ENCODE assay signal across 31 cellular contexts in the genomic region with DNA sequence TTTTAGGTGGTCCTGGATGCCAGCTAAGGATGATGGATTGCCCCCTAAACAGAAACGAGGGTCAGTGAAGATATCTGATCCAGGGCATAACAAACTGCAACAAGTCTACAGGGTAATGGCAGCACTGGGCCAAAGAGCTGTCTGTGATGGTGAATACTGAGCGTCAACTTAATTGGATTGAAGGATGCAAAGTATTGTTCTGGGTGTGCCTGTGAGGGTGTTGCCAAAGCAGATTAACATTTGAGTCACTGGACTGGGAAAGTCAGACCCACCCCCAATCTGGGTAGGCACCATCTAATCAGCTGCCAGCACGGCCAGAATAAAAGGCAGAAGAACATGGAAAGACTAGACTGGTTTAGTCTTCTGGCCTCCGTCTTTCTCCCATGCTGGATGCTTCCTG.
"Had no signal": no experiment of that assay in that cellular context is flagged by ENCODE, and none has a peak within 500 bp of the region (broad histone marks: within the 10 kb centered on the region; RNA-seq: fewer than 3 reads in every experiment).

No MANE protein-coding gene starts in this region.

- H3K4me1 ChIP-seq: foreskin keratinocyte, gastroesophageal sphincter, heart left ventricle, psoas muscle, right lobe of liver, transverse colon, upper lobe of right lung, uterus had no signal

- H3K4me1 Mint-ChIP-seq: nephron had no signal

- H3K4me3 Mint-ChIP-seq: mesothelial cell of epicardium; naive B cell; nephron; stimulated activated naive CD8-positive, alpha-beta T cell treated with anti-CD3 and anti-CD28 coated beads, Interleukin-15, amount 100 ng/mL, for 72 hours had no signal

- H3K27me3 ChIP-seq: esophagus squamous epithelium, foreskin keratinocyte, heart left ventricle, hepatocyte, ovary, right lobe of liver, suprapubic skin, transverse colon, uterus had no signal

- H3K4me2 ChIP-seq: hepatocyte had no signal

- H3K9me3 ChIP-seq: esophagus squamous epithelium, gastroesophageal sphincter, mucosa of descending colon, ovary, psoas muscle, right lobe of liver, suprapubic skin, transverse colon, upper lobe of right lung, uterus had no signal

- H3K36me3 Mint-ChIP-seq: mesothelial cell of epicardium, naive B cell had no signal

- FAIRE-seq: colon, kidney, small intestine had no signal

- ATAC-seq: foreskin keratinocyte; gastroesophageal sphincter; heart left ventricle; left lobe of liver; mucosa of descending colon; psoas muscle; right lobe of liver; stimulated activated naive CD8-positive, alpha-beta T cell treated with anti-CD3 and anti-CD28 coated beads, Interleukin-15, amount 100 ng/mL, for 72 hours; upper lobe of right lung had no signal

- H2AFZ ChIP-seq: hepatocyte had no signal

- H3K27ac ChIP-seq: dorsolateral prefrontal cortex, epithelial cell of prostate, foreskin keratinocyte, gastroesophageal sphincter, heart left ventricle, hepatocyte, ovary, psoas muscle, right lobe of liver, suprapubic skin, transverse colon, upper lobe of right lung, uterus had no signal

- H3K4me3 ChIP-seq: dorsolateral prefrontal cortex, esophagus squamous epithelium, gastroesophageal sphincter, heart left ventricle, hepatocyte, mucosa of descending colon, ovary, psoas muscle, right lobe of liver, suprapubic skin, transverse colon, upper lobe of right lung, uterus had no signal

- DNase-seq: dorsolateral prefrontal cortex; effector CD4-positive, alpha-beta T cell; esophagus squamous epithelium; foreskin keratinocyte; heart left ventricle; kidney; mesenchymal stem cell; mucosa of descending colon; naive B cell; occipital lobe; ovary; posterior cingulate gyrus; psoas muscle; right lobe of liver; small intestine; stimulated activated CD4-positive, alpha-beta T cell treated with anti-CD3 and anti-CD28 coated beads, Interleukin-1b, Interleukin-23, amount 100 ng/mL, for 48 hours; stimulated activated CD4-positive, alpha-beta T cell treated with anti-CD3 and anti-CD28 coated beads, Interleukin-4, amount 100 ng/mL, for 1 hour; stimulated activated CD8-positive, alpha-beta memory T cell treated with anti-CD3 and anti-CD28 coated beads, Interleukin-4, amount 100 ng/mL, for 48 hours; stimulated activated naive CD4-positive, alpha-beta T cell; stimulated activated naive CD8-positive, alpha-beta T cell treated with anti-CD3 and anti-CD28 coated beads, Interleukin-15, amount 100 ng/mL, for 72 hours; transverse colon; upper lobe of right lung; uterus had no signal

- H3K27ac Mint-ChIP-seq: mesothelial cell of epicardium; nephron; stimulated activated naive CD8-positive, alpha-beta T cell treated with anti-CD3 and anti-CD28 coated beads, Interleukin-15, amount 100 ng/mL, for 72 hours had no signal

- H3K79me2 ChIP-seq: hepatocyte had no signal

- H3K36me3 ChIP-seq: esophagus squamous epithelium, gastroesophageal sphincter, heart left ventricle, ovary, right lobe of liver, suprapubic skin, transverse colon, upper lobe of right lung, uterus had no signal
